ENCODE assay signal across 1 cellular context in genomic region chr11:108906826-108907225, GRCh38.
TF ChIP-seq lines count a peak whose summit lies in the region.

No MANE protein-coding gene starts in this region.

TF ChIP-seq in GM23338, 12 proteins besides CTCF, POLR2A, EP300 and RAD21 (continued from another document):
- no peak for TF ChIP-seq ZNF462 (CRISPR knock-in tag; IDR thresholded peaks at IDR 0.05)
- TF ChIP-seq NANOG (IDR thresholded peaks at IDR 0.05; ENCODE audit: borderline replicate concordance) = no peak
- no peak for TF ChIP-seq ZNF114 (CRISPR knock-in tag; IDR thresholded peaks at IDR 0.05)
- no peak for TF ChIP-seq CREB1 (CRISPR knock-in tag; IDR thresholded peaks at IDR 0.05; ENCODE audit: low read depth)
- no peak for TF ChIP-seq POLR2AphosphoS5 (IDR thresholded peaks at IDR 0.05; ENCODE audit: low read depth)
- no peak for TF ChIP-seq REST (IDR thresholded peaks at IDR 0.05; ENCODE audit: unreplicated experiment)
- no peak for TF ChIP-seq ZNF331 (CRISPR knock-in tag; IDR thresholded peaks at IDR 0.05; ENCODE audit: low read depth)
